In genomic region chr12:124563401-124563800, GRCh38 we compare ENCODE assay signal across 17 cellular contexts. TPM values are rescaled to one million over a fixed set of nuclear protein-coding genes. Genes with fewer than 3 reads are reported as not detected.
DNase-seq lines count a peak whose midpoint lies in the region; FAIRE-seq and TF ChIP-seq lines count a peak whose summit lies in the region.
"Had no signal": no experiment of that assay in that cellular context is flagged by ENCODE, and none has a peak within 500 bp of the region (broad histone marks: within the 10 kb centered on the region; RNA-seq: fewer than 3 reads in every experiment).

No MANE protein-coding gene starts in this region.

- no peaks in the 10 kb centered on the region for H3K27me3 Mint-ChIP-seq in astrocyte (ENCODE audit: low read depth, unreplicated experiment)
- H3K27me3 Mint-ChIP-seq: activated CD4-positive, alpha-beta T cell treated with anti-CD3 and anti-CD28 coated beads for 36 hours; activated naive CD8-positive, alpha-beta T cell treated with anti-CD3 and anti-CD28 coated beads, Interleukin-2, amount 10 ng/mL, durations not matched to agents 7 days and 5 days had no signal

- H3K9me3 Mint-ChIP-seq in astrocyte (ENCODE audit: unreplicated experiment), result no peaks in the 10 kb centered on the region
- H3K9me3 Mint-ChIP-seq: activated naive CD8-positive, alpha-beta T cell treated with anti-CD3 and anti-CD28 coated beads, Interleukin-2, amount 10 ng/mL, durations not matched to agents 7 days and 5 days had no signal

- peaks cover 26% of the 10 kb centered on the region for H3K4me1 Mint-ChIP-seq in astrocyte (ENCODE audit: low read depth, unreplicated experiment)

- H3K79me2 ChIP-seq in astrocyte (ENCODE audit: insufficient read depth, low read length), result peaks cover 87% of the 10 kb centered on the region

- peak overlapping the region; percentile 77 for H3K27ac Mint-ChIP-seq in astrocyte (ENCODE audit: unreplicated experiment)
- H3K27ac Mint-ChIP-seq: activated CD4-positive, alpha-beta T cell treated with anti-CD3 and anti-CD28 coated beads for 36 hours; activated naive CD8-positive, alpha-beta T cell treated with anti-CD3 and anti-CD28 coated beads, Interleukin-2, amount 10 ng/mL, durations not matched to agents 7 days and 5 days had no signal

- no peak overlapping the region for H3K4me2 ChIP-seq in astrocyte (ENCODE audit: low read length)

- DNase-seq in NCI-H2196 (lab: John Stamatoyannopoulos, UW; ENCODE audit: unreplicated experiment) (peak; percentile 14), NCI-H2196 treated with DMSO at 0.1 percent for 48 hours (lab: John Stamatoyannopoulos, UW; ENCODE audit: unreplicated experiment) (no peak), astrocyte (ENCODE audit: low read depth) (no peak), tibial artery (no peak), NCI-H524 (lab: John Stamatoyannopoulos, UW) (no peak), RPMI8226 (no peak), HTR-8/SVneo (ENCODE audit: insufficient read length, low spot score) (no peak)
- DNase-seq: 8988T; activated CD4-positive, alpha-beta T cell treated with anti-CD3 and anti-CD28 coated beads for 36 hours; activated naive CD8-positive, alpha-beta T cell treated with anti-CD3 and anti-CD28 coated beads, Interleukin-2, amount 10 ng/mL, durations not matched to agents 7 days and 5 days; GDM1; NCI-H1694 treated with DMSO at 0.1 percent for 48 hours; pancreas; SIG-M5; stimulated activated naive CD4-positive, alpha-beta T cell treated with Interleukin-2 at 50 U/mL for 16 hours had no signal

- H3K4me1 ChIP-seq in astrocyte (ENCODE audit: insufficient read depth, low read length), result peaks cover 24% of the 10 kb centered on the region
- H3K4me1 ChIP-seq in iPS-15b (ENCODE audit: control insufficient read depth, insufficient read depth, low read length), result peaks cover 24% of the 10 kb centered on the region
- H3K4me1 ChIP-seq in tibial artery, result peaks cover under 1 to 70% (median 42%) of the 10 kb centered on the region in 4 donors

- H3K36me3 Mint-ChIP-seq in astrocyte (ENCODE audit: low read depth, unreplicated experiment), result peaks cover 5% of the 10 kb centered on the region
- H3K36me3 Mint-ChIP-seq: activated naive CD8-positive, alpha-beta T cell treated with anti-CD3 and anti-CD28 coated beads, Interleukin-2, amount 10 ng/mL, durations not matched to agents 7 days and 5 days had no signal

- H3K4me3 Mint-ChIP-seq in astrocyte (ENCODE audit: unreplicated experiment), result peak overlapping the region; percentile 82
- H3K4me3 Mint-ChIP-seq: activated CD4-positive, alpha-beta T cell treated with anti-CD3 and anti-CD28 coated beads for 36 hours; activated naive CD8-positive, alpha-beta T cell treated with anti-CD3 and anti-CD28 coated beads, Interleukin-2, amount 10 ng/mL, durations not matched to agents 7 days and 5 days had no signal

- H4K20me1 ChIP-seq in astrocyte (ENCODE audit: insufficient read depth, low read length), result peaks cover 80% of the 10 kb centered on the region

- H2AFZ ChIP-seq in astrocyte (ENCODE audit: low read depth, low read length), result no peak overlapping the region

- H3K4me3 ChIP-seq in astrocyte (ENCODE audit: insufficient read depth, low read depth, low read length) (no peak overlapping the region), iPS-15b (ENCODE audit: low read depth, low read length) (peak overlapping the region; percentile 37), tibial artery (no peak overlapping the region)
- H3K4me3 ChIP-seq: pancreas had no signal

- H3K36me3 ChIP-seq in astrocyte (ENCODE audit: insufficient read depth, low read length) (no peaks in the 10 kb centered on the region), iPS-15b (ENCODE audit: control insufficient read depth, insufficient read depth, low read length) (peaks cover 5% of the 10 kb centered on the region), tibial artery (no peaks in the 10 kb centered on the region)
- H3K36me3 ChIP-seq: pancreas had no signal

- no peak for TF ChIP-seq CTCF in astrocyte (IDR thresholded peaks at IDR 0.05; ENCODE audit: insufficient read depth, low read depth, low read length)
- no peak for TF ChIP-seq CTCF in tibial artery (IDR thresholded peaks at IDR 0.05)

- H3K9me3 ChIP-seq in astrocyte (ENCODE audit: insufficient read depth, low read depth, low read length), result no peaks in the 10 kb centered on the region
- H3K9me3 ChIP-seq in iPS-15b (ENCODE audit: control insufficient read depth, insufficient read depth, low read length), result no peaks in the 10 kb centered on the region
- H3K9me3 ChIP-seq in tibial artery, result no peaks in the 10 kb centered on the region
- H3K9me3 ChIP-seq: pancreas had no signal

- H3K27me3 ChIP-seq in astrocyte (ENCODE audit: insufficient read depth, low read length) (no peaks in the 10 kb centered on the region), iPS-15b (ENCODE audit: control insufficient read depth, insufficient read depth, low read length) (no peaks in the 10 kb centered on the region), tibial artery (no peaks in the 10 kb centered on the region)
- H3K27me3 ChIP-seq: pancreas had no signal

- H3K27ac ChIP-seq in astrocyte (ENCODE audit: low read depth, low read length) (no peak overlapping the region), tibial artery (peak overlapping the region; percentile 92 to 97)
- H3K27ac ChIP-seq: epithelial cell of prostate had no signal

- intact Hi-C loops in tibial artery (cut with DNase I; ENCODE audit: low total_unique reads), result no loop called here

- H3K9ac ChIP-seq in astrocyte (ENCODE audit: low read length) (no peak overlapping the region), iPS-15b (ENCODE audit: low read depth, low read length) (no peak overlapping the region)

- FAIRE-seq in astrocyte (lab: Jason Lieb, UNC) (no peak), HTR-8/SVneo (lab: Jason Lieb, UNC) (no peak)
- FAIRE-seq: pancreas had no signal

RNA-seq across cellular contexts. Expression of gene NCOR2, which starts 4.0 kb away (rescaled TPM):
- total RNA-seq in astrocyte, result 425 and 489 TPM in 2 replicates
